Comparison of ENCODE assay signal across 23 cellular contexts in the genomic region with DNA sequence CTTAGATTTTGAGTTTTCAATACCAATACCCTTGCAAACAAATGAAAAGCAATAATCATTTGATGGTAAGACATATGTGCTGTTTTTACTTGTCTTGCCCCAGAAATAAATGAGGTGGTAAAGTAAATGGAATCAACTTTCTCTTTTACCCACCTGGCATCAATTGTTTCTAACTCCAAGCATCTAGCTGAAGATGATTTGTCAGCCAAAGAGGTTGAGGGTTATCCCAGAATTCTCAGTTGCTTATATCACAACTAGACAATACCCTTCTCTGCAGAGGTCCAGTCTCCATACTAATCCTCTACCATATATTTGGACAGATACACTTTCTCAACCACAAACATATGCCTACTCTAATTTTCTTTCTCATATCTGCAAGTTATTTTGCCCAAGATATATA.
DNase-seq lines count a peak whose midpoint lies in the region; ATAC-seq and TF ChIP-seq lines count a peak whose summit lies in the region.
"Had no signal": no experiment of that assay in that cellular context is flagged by ENCODE, and none has a peak within 500 bp of the region (broad histone marks: within the 10 kb centered on the region; RNA-seq: fewer than 3 reads in every experiment).

No MANE protein-coding gene starts in this region.

- no peaks in the 10 kb centered on the region for H3K27me3 ChIP-seq in ACC112 (ENCODE audit: insufficient read depth, low read length)
- no peaks in the 10 kb centered on the region for H3K27me3 ChIP-seq in PC-3 (ENCODE audit: low read length)
- H3K27me3 ChIP-seq in parathyroid adenoma (ENCODE audit: control insufficient read depth, insufficient read depth, low read length) = no peaks in the 10 kb centered on the region
- H3K27me3 ChIP-seq: BLaER1, SJCRH30 had no signal

- no peak for ATAC-seq in PC-3
- ATAC-seq in GM18909 (IDR thresholded peaks at IDR 0.05; ENCODE audit: poor library complexity, unreplicated experiment) = no peak
- ATAC-seq in HG02852 (IDR thresholded peaks at IDR 0.05; ENCODE audit: unreplicated experiment) = no peak
- ATAC-seq: A549, Panc1 had no signal

- H4K20me1 ChIP-seq in PC-3 (ENCODE audit: low read length) = no peaks in the 10 kb centered on the region
- H4K20me1 ChIP-seq: BLaER1 had no signal

- H3K9me3 ChIP-seq in PC-3 (ENCODE audit: low read length) (no peaks in the 10 kb centered on the region), parathyroid adenoma (ENCODE audit: control insufficient read depth, low read length) (no peaks in the 10 kb centered on the region)
- H3K9me3 ChIP-seq: A549, BLaER1, HAP-1, SJCRH30 had no signal

- BruUV-seq in PC-3 (replicated peaks; lab: Mats Ljungman, UMichigan) = no TSS peak

- peaks cover 8% of the 10 kb centered on the region for H3F3A ChIP-seq in PC-3 (ENCODE audit: low read length, unreplicated experiment)

- TF ChIP-seq CTCF in PC-3 (conservative IDR thresholded peaks at IDR 0.05; ENCODE audit: low read depth, low read length) (no peak), fibroblast of mammary gland (conservative IDR thresholded peaks at IDR 0.05; ENCODE audit: control insufficient read depth, insufficient read depth, low read depth, low read length) (no peak), parathyroid adenoma (IDR thresholded peaks at IDR 0.05) (no peak)

- H2AFZ ChIP-seq in ACC112 (ENCODE audit: low read length, unreplicated experiment) (peak overlapping the region; percentile 37), PC-3 (ENCODE audit: low read length) (no peak overlapping the region), parathyroid adenoma (peak overlapping the region; percentile 54)

- CTCF ChIA-PET in PC-3 (lab: Charles Lee) = no interaction called here

- no peaks in the 10 kb centered on the region for H3K9me2 ChIP-seq in PC-3 (replicated peaks; ENCODE audit: low read length)

- intact Hi-C loops in PC-3 (cut with micrococcal nuclease) = loop anchor here (1.0 kb wide), 1 partner anchor 40 kb away; no protein-coding TSS in a partner anchor

- DNase-seq in PC-3 = no peak
- peak; percentile 58 for DNase-seq in fibroblast of mammary gland (ENCODE audit: low read depth)
- DNase-seq in NCI-H1436 treated with DMSO at 0.1 percent for 48 hours (lab: John Stamatoyannopoulos, UW) = no peak
- DNase-seq in T-helper 2 cell = no peak
- DNase-seq: CD4-positive, alpha-beta T cell; COR-L47; DMS79; KG1; NCI-H1092; NCI-H1436; NCI-H1930; NCI-H510A treated with DMSO at 0.1 percent for 48 hours; NCI-H748 treated with DMSO at 0.1 percent for 48 hours; NK-92 treated with Interleukin-12 subunit alpha and Interleukin-12 subunit beta, amount 100 ng/mL, for 24 hours had no signal

- no peaks in the 10 kb centered on the region for H3K79me2 ChIP-seq in ACC112 (ENCODE audit: control insufficient read depth, insufficient read depth, low read length, unreplicated experiment)
- H3K79me2 ChIP-seq in PC-3 (ENCODE audit: low read length) = no peaks in the 10 kb centered on the region
- H3K79me2 ChIP-seq in parathyroid adenoma = no peaks in the 10 kb centered on the region

- H3K4me3 ChIP-seq in ACC112 (ENCODE audit: low read depth, low read length) (no peak overlapping the region), PC-3 (ENCODE audit: low read length) (no peak overlapping the region), fibroblast of mammary gland (ENCODE audit: control insufficient read depth, low read depth, low read length) (no peak overlapping the region), parathyroid adenoma (ENCODE audit: low read depth, low read length) (no peak overlapping the region)
- H3K4me3 ChIP-seq: A549, BLaER1, HAP-1, SJCRH30 had no signal

- H3K36me3 ChIP-seq in ACC112 (ENCODE audit: insufficient read depth, low read length) = no peaks in the 10 kb centered on the region
- no peaks in the 10 kb centered on the region for H3K36me3 ChIP-seq in PC-3 (ENCODE audit: low read depth, low read length)
- H3K36me3 ChIP-seq in parathyroid adenoma (ENCODE audit: control insufficient read depth, insufficient read depth, low read length) = no peaks in the 10 kb centered on the region
- H3K36me3 ChIP-seq: BLaER1, HAP-1, SJCRH30 had no signal

- H3K4me1 ChIP-seq in ACC112 (ENCODE audit: control insufficient read depth, insufficient read depth, low read length, unreplicated experiment) (peaks cover 36% of the 10 kb centered on the region), PC-3 (ENCODE audit: insufficient read depth, low read length) (peaks cover 39% of the 10 kb centered on the region), parathyroid adenoma (peaks cover 40% of the 10 kb centered on the region)
- H3K4me1 ChIP-seq: A549 had no signal

- H3K9ac ChIP-seq in PC-3 (ENCODE audit: low read length) (no peak overlapping the region), parathyroid adenoma (no peak overlapping the region)
- H3K9ac ChIP-seq: BLaER1 had no signal

- POLR2A ChIA-PET in PC-3 (lab: Charles Lee; ENCODE audit: unreplicated experiment) = interaction anchor here (0.6 kb wide), 2 partner anchors 56 to 399 kb away, joined by 3 to 6 read pairs; no protein-coding TSS in a partner anchor

- H3K27ac ChIP-seq in ACC112 (ENCODE audit: low read depth, low read length) (peak overlapping the region; percentile 59), PC-3 (ENCODE audit: low read length) (no peak overlapping the region), parathyroid adenoma (peak overlapping the region; percentile 33)
- H3K27ac ChIP-seq: A549, BLaER1, SJCRH30 had no signal

- peak overlapping the region; percentile 34 for H3K4me2 ChIP-seq in PC-3 (ENCODE audit: low read length)
- H3K4me2 ChIP-seq in parathyroid adenoma (ENCODE audit: low read length) = no peak overlapping the region
- H3K4me2 ChIP-seq: A549, BLaER1 had no signal
